ENCODE assay signal across 15 cellular contexts in genomic region chr10:131653140-131653539, GRCh38.
DNase-seq lines count a peak whose midpoint lies in the region; ATAC-seq and TF ChIP-seq lines count a peak whose summit lies in the region.
"Had no signal": no experiment of that assay in that cellular context is flagged by ENCODE, and none has a peak within 500 bp of the region (broad histone marks: within the 10 kb centered on the region; RNA-seq: fewer than 3 reads in every experiment).

No MANE protein-coding gene starts in this region.

- CTCF ChIA-PET in CD4-positive, alpha-beta memory T cell (lab: Charles Lee; ENCODE audit: partially characterized antibody): no interaction called here

- no peak overlapping the region for H3K18ac ChIP-seq in neuronal stem cell (ENCODE audit: low read length)

- peaks cover 6 to 11% of the 10 kb centered on the region in 2 donors for H3K27me3 Mint-ChIP-seq in CD4-positive, alpha-beta memory T cell

- H3K4me1 ChIP-seq in RWPE2 (ENCODE audit: insufficient read depth, poor library complexity, severe bottlenecking) (no peaks in the 10 kb centered on the region), neuronal stem cell (ENCODE audit: control insufficient read depth in 2 of 2, insufficient read depth in 1 of 2, low read depth in 1 of 2, low read length in 2 of 2) (peaks cover 5 to 16% of the 10 kb centered on the region in 2 donors), testis (peaks cover 3% of the 10 kb centered on the region)
- H3K4me1 ChIP-seq in CD4-positive, alpha-beta memory T cell (ENCODE audit: insufficient read depth, low read length): no peaks in the 10 kb centered on the region
- H3K4me1 ChIP-seq: Caco-2, HAP-1 had no signal

- no CpG with 5 or more reads among the region's 14 CpGs for WGBS in neuronal stem cell (ENCODE audit: extremely low coverage in 2 of 2, insufficient read length in 2 of 2, insufficient replicate concordance in 1 of 2), 2 donors
- 46 to 57% methylated on average over 13 to 14 of the region's 14 CpGs for WGBS in testis, 2 donors

- no peak for TF ChIP-seq CTCF in RWPE2 (IDR thresholded peaks at IDR 0.05; ENCODE audit: poor library complexity, severe bottlenecking)
- TF ChIP-seq CTCF in testis (IDR thresholded peaks at IDR 0.05): no peak

- H3K27me3 ChIP-seq in RWPE2 (ENCODE audit: insufficient read depth, poor library complexity, severe bottlenecking) (no peaks in the 10 kb centered on the region), neuronal stem cell (ENCODE audit: control insufficient read depth in 3 of 3, insufficient read depth in 3 of 3, low read depth in 1 of 3, low read length in 3 of 3) (peaks cover 0 to 10% (median 0%) of the 10 kb centered on the region in 3 experiments), testis (no peaks in the 10 kb centered on the region)
- no peaks in the 10 kb centered on the region for H3K27me3 ChIP-seq in CD4-positive, alpha-beta memory T cell (ENCODE audit: insufficient read depth, low read length)

- no peak overlapping the region for H2AFZ ChIP-seq in neuronal stem cell (ENCODE audit: low read length)

- H3K27ac ChIP-seq in RWPE2 (ENCODE audit: poor library complexity, severe bottlenecking) (no peak overlapping the region), neuronal stem cell (replicated peaks; ENCODE audit: low read length) (no peak overlapping the region), testis (no peak overlapping the region)
- H3K27ac ChIP-seq in CD4-positive, alpha-beta memory T cell (ENCODE audit: low read depth, low read length): no peak overlapping the region
- H3K27ac ChIP-seq: C4-2B had no signal

- peak; percentile 27 for DNase-seq in RWPE2 (ENCODE audit: low spot score)
- peak; percentile 30 for DNase-seq in islet precursor cell
- DNase-seq in neuronal stem cell (ENCODE audit: low spot score): no peak
- peak; percentile 7 for DNase-seq in testis
- no peak for DNase-seq in CD4-positive, alpha-beta memory T cell
- no peak for DNase-seq in NAMALWA (ENCODE audit: low spot score)
- DNase-seq in RPMI8226: no peak
- DNase-seq: Caco-2; CD8-positive, alpha-beta memory T cell; GF-D8; GOT3; IMR-90 had no signal

- H3K36me3 ChIP-seq in RWPE2 (ENCODE audit: low read depth) (no peaks in the 10 kb centered on the region), neuronal stem cell (replicated peaks in 1 of 2; ENCODE audit: control insufficient read depth in 2 of 2, insufficient read depth in 2 of 2, low read length in 2 of 2) (no peaks in the 10 kb centered on the region), testis (ENCODE audit: low read depth, missing control alignments) (no peaks in the 10 kb centered on the region)
- no peaks in the 10 kb centered on the region for H3K36me3 ChIP-seq in CD4-positive, alpha-beta memory T cell (ENCODE audit: insufficient read depth, low read length)
- H3K36me3 ChIP-seq: HAP-1 had no signal

- H4K91ac ChIP-seq in neuronal stem cell (ENCODE audit: low read depth, low read length, poor library complexity): no peak overlapping the region

- no peak overlapping the region for H3K9ac ChIP-seq in neuronal stem cell (ENCODE audit: low read depth, low read length, poor library complexity)

- no peak overlapping the region for H2BK120ac ChIP-seq in neuronal stem cell (ENCODE audit: low read depth, low read length)

- TF ChIP-seq POLR2A in testis (IDR thresholded peaks at IDR 0.05): no peak

- H3K4me3 Mint-ChIP-seq in CD4-positive, alpha-beta memory T cell: no peak overlapping the region
- H3K4me3 Mint-ChIP-seq: B cell; CD8-positive, alpha-beta memory T cell had no signal

- POLR2A ChIA-PET in CD4-positive, alpha-beta memory T cell (lab: Charles Lee; ENCODE audit: partially characterized antibody): no interaction called here

- intact Hi-C loops in testis (cut with DNase I; ENCODE audit: low total_unique reads): no loop called here
- intact Hi-C loops in CD4-positive, alpha-beta memory T cell (cut with micrococcal nuclease): no loop called here

- no peaks in the 10 kb centered on the region for H3K9me3 Mint-ChIP-seq in CD4-positive, alpha-beta memory T cell

- H2BK12ac ChIP-seq in neuronal stem cell (ENCODE audit: low read length): no peak overlapping the region

- peaks cover 0 to 8% (median 4%) of the 10 kb centered on the region in 4 donors for H3K4me1 Mint-ChIP-seq in CD4-positive, alpha-beta memory T cell
- H3K4me1 Mint-ChIP-seq: CD8-positive, alpha-beta memory T cell had no signal

- no peak for ATAC-seq in RWPE2 (ENCODE audit: low read depth)

- H2BK5ac ChIP-seq in neuronal stem cell (ENCODE audit: low read length): no peak overlapping the region

- no peak overlapping the region for H3K4me3 ChIP-seq in RWPE2 (ENCODE audit: severe bottlenecking)
- no peak overlapping the region for H3K4me3 ChIP-seq in neuronal stem cell (ENCODE audit: low read length in 2 of 2)
- no peak overlapping the region for H3K4me3 ChIP-seq in testis
- no peak overlapping the region for H3K4me3 ChIP-seq in CD4-positive, alpha-beta memory T cell (ENCODE audit: low read length in 2 of 2)
- H3K4me3 ChIP-seq: HAP-1 had no signal

- peak overlapping the region; percentile 91 for H2AK5ac ChIP-seq in neuronal stem cell (ENCODE audit: low read depth, low read length)

- H3K79me1 ChIP-seq in neuronal stem cell (ENCODE audit: low read depth, low read length): no peaks in the 10 kb centered on the region

- H3K4ac ChIP-seq in neuronal stem cell (ENCODE audit: low read length): no peak overlapping the region

- H3K14ac ChIP-seq in neuronal stem cell (ENCODE audit: low read length): no peak overlapping the region

- H3K9me3 ChIP-seq in RWPE2 (ENCODE audit: severe bottlenecking): no peaks in the 10 kb centered on the region
- H3K9me3 ChIP-seq in neuronal stem cell (replicated peaks in 1 of 2; ENCODE audit: control insufficient read depth in 2 of 2, insufficient read depth in 1 of 2, low read depth in 1 of 2, low read length in 2 of 2): peaks cover 0 to 2% of the 10 kb centered on the region in 2 donors
- no peaks in the 10 kb centered on the region for H3K9me3 ChIP-seq in testis
- no peaks in the 10 kb centered on the region for H3K9me3 ChIP-seq in CD4-positive, alpha-beta memory T cell (ENCODE audit: control insufficient read depth in 1 of 2, low read length in 2 of 2)
- H3K9me3 ChIP-seq: Caco-2, HAP-1 had no signal

- H3K36me3 Mint-ChIP-seq in CD4-positive, alpha-beta memory T cell: no peaks in the 10 kb centered on the region
- H3K36me3 Mint-ChIP-seq: CD8-positive, alpha-beta memory T cell had no signal

- no peak overlapping the region for H3K27ac Mint-ChIP-seq in CD4-positive, alpha-beta memory T cell
- H3K27ac Mint-ChIP-seq: CD8-positive, alpha-beta memory T cell had no signal

- H3K4me2 ChIP-seq in neuronal stem cell (ENCODE audit: insufficient read depth, low read length, poor library complexity, severe bottlenecking): no peak overlapping the region

- H2BK15ac ChIP-seq in neuronal stem cell (ENCODE audit: low read length): peak overlapping the region; percentile 47

- H3K23ac ChIP-seq in neuronal stem cell (ENCODE audit: low read depth, low read length, poor library complexity): no peak overlapping the region

- no peak overlapping the region for H4K8ac ChIP-seq in neuronal stem cell (ENCODE audit: low read depth, low read length)

Comparison
In these comparisons a context has a peak if more than half of its experiments do, and no peak if none do; other contexts are left out.
1. DNase-seq: peak in RWPE2 (single experiment), islet precursor cell (single experiment) and testis (single experiment); none in neuronal stem cell (single experiment), CD4-positive, alpha-beta memory T cell (0 of 5), NAMALWA (single experiment) and RPMI8226 (single experiment).